ENCODE assay signal across 1 cellular context in the genomic region with DNA sequence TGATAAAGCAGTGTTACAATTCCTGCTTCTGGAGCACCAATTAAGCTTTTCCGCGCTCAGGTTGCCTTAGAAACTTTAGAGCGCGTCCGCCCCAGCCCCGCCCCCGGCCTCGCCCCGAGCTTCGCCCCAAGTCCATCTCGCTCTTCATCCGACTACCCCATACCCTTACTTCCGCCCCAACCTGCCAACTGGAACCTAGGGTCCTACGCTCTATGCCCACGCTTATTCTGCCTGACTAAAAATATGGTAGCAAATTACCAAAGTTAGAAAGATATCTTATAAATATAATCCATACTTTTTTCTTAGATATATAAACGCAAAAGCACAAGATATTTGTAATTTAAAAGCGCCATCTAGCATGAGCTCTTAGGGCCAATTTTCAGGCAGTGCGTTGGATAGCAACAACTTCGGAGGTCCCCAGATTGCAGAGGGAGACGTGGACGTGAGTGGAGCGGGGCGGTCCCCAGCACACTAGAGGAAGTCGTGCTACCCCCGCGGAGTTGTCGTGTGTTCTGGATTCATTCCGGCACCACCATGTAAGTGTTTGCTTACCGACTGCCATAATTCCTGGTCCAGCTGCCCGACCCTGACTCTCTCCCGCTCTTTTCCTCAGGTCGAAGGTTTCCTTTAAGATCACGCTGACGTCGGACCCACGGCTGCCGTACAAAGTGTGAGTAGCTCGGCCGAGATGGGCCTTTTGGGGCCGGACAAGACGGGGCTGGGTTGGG.
TF ChIP-seq lines count a peak whose summit lies in the region.

A gene (plus strand): TSS at position 466 of the 728 bp plus-strand sequence. CDS start 69 bp downstream, at position 535.

TF ChIP-seq in H1, 55 proteins besides CTCF, POLR2A, EP300 and RAD21:
- TF ChIP-seq, protein P1, sequence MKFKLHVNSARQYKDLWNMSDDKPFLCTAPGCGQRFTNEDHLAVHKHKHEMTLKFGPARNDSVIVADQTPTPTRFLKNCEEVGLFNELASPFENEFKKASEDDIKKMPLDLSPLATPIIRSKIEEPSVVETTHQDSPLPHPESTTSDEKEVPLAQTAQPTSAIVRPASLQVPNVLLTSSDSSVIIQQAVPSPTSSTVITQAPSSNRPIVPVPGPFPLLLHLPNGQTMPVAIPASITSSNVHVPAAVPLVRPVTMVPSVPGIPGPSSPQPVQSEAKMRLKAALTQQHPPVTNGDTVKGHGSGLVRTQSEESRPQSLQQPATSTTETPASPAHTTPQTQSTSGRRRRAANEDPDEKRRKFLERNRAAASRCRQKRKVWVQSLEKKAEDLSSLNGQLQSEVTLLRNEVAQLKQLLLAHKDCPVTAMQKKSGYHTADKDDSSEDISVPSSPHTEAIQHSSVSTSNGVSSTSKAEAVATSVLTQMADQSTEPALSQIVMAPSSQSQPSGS (IDR thresholded peaks at IDR 0.05; ENCODE audit: low read length): no peak
- TF ChIP-seq EZH2 (IDR thresholded peaks at IDR 0.05; ENCODE audit: low read depth, low read length, severe bottlenecking) (no peak), CHD1 (IDR thresholded peaks at IDR 0.05; ENCODE audit: low read depth, low read length) (no peak), CBX8 (IDR thresholded peaks at IDR 0.05; ENCODE audit: borderline replicate concordance, low read depth, low read length) (no peak), FOSL1 (IDR thresholded peaks at IDR 0.05; ENCODE audit: insufficient read depth, low read depth, low read length) (no peak), TAF1 (IDR thresholded peaks at IDR 0.05; ENCODE audit: low read depth, low read length) (peak; percentile 65), GTF2F1 (IDR thresholded peaks at IDR 0.05; ENCODE audit: borderline replicate concordance, low read depth, low read length) (no peak), CTBP2 (IDR thresholded peaks at IDR 0.05; ENCODE audit: borderline replicate concordance, insufficient read depth, insufficient read length, low read length) (no peak), TAF7 (optimal IDR thresholded peaks at IDR 0.05; ENCODE audit: borderline replicate concordance, low read depth, low read length) (no peak), HDAC6 (IDR thresholded peaks at IDR 0.05; ENCODE audit: low read depth, low read length) (no peak), POLR2AphosphoS5 (IDR thresholded peaks at IDR 0.05; ENCODE audit: low read depth, low read length) (peak; percentile 54; the same call in 1 of the 2 replicates), NRF1 (IDR thresholded peaks at IDR 0.05; ENCODE audit: low read depth, low read length) (no peak), RBBP5 (IDR thresholded peaks at IDR 0.05; ENCODE audit: borderline replicate concordance, low read depth, low read length) (peak; percentile 52; the same call in 1 of the 2 replicates), RFX5 (IDR thresholded peaks at IDR 0.05; ENCODE audit: borderline replicate concordance, low read depth, low read length) (no peak), SIRT6 (IDR thresholded peaks at IDR 0.05; ENCODE audit: low read length) (no peak), BACH1 (IDR thresholded peaks at IDR 0.05; ENCODE audit: low read length) (peak; percentile 32; the same call in 1 of the 2 replicates), SP2 (IDR thresholded peaks at IDR 0.05; ENCODE audit: low read length) (no peak), KDM1A (IDR thresholded peaks at IDR 0.05; ENCODE audit: borderline replicate concordance, low read length) (no peak), EGR1 (IDR thresholded peaks at IDR 0.05; ENCODE audit: borderline replicate concordance, low read depth, low read length) (no peak), SIN3A (conservative IDR thresholded peaks at IDR 0.05 in 1 of 2, IDR thresholded peaks at IDR 0.05 in 1 of 2; ENCODE audit: low read depth in 1 of 2, low read length in 2 of 2) (peak in 1 of 2 experiments; percentile 76; a peak in 2 of 4 replicates), SP1 (IDR thresholded peaks at IDR 0.05; ENCODE audit: low read depth, low read length) (no peak), KDM4A (IDR thresholded peaks at IDR 0.05; ENCODE audit: low read depth, low read length, severe bottlenecking) (peak; percentile 48), HDAC2 (IDR thresholded peaks at IDR 0.05; ENCODE audit: borderline replicate concordance in 1 of 2, low read depth in 2 of 2, low read length in 2 of 2) (peak; percentile 75 to 80; a peak in 3 of 4 replicates), JUND (IDR thresholded peaks at IDR 0.05; ENCODE audit: low read length) (no peak), CEBPB (IDR thresholded peaks at IDR 0.05; ENCODE audit: low read depth, low read length) (no peak), CHD2 (IDR thresholded peaks at IDR 0.05; ENCODE audit: low read length) (no peak), TBP (IDR thresholded peaks at IDR 0.05; ENCODE audit: low read depth, low read length) (no peak), NANOG (IDR thresholded peaks at IDR 0.05; ENCODE audit: insufficient read depth, low read depth, low read length, poor library complexity, severe bottlenecking) (no peak), BCL11A (IDR thresholded peaks at IDR 0.05; ENCODE audit: low read depth in 2 of 2, low read length in 2 of 2) (no peak), SAP30 (IDR thresholded peaks at IDR 0.05; ENCODE audit: insufficient read depth, insufficient replicate concordance, low read length) (peak; percentile 20), JUN (IDR thresholded peaks at IDR 0.05; ENCODE audit: low read depth, low read length) (no peak), KDM5A (IDR thresholded peaks at IDR 0.05; ENCODE audit: low read length) (peak; percentile 58; the same call in 1 of the 2 replicates), SP4 (IDR thresholded peaks at IDR 0.05; ENCODE audit: low read length) (peak; percentile 99), BRCA1 (IDR thresholded peaks at IDR 0.05; ENCODE audit: low read depth, low read length) (no peak), CBX5 (IDR thresholded peaks at IDR 0.05; ENCODE audit: low read depth, low read length) (no peak), MAFK (IDR thresholded peaks at IDR 0.05; ENCODE audit: low read depth, low read length) (no peak), TEAD4 (IDR thresholded peaks at IDR 0.05; ENCODE audit: low read depth, low read length) (no peak), GABPA (IDR thresholded peaks at IDR 0.05; ENCODE audit: borderline replicate concordance, insufficient read depth, low read length) (no peak), RNF2 (IDR thresholded peaks at IDR 0.05; ENCODE audit: borderline replicate concordance, low read depth, low read length, missing control alignments, poor library complexity, severe bottlenecking) (no peak), SRF (IDR thresholded peaks at IDR 0.05; ENCODE audit: low read depth, low read length) (no peak), YY1 (IDR thresholded peaks at IDR 0.05; ENCODE audit: low read depth, low read length) (no peak), SIX5 (IDR thresholded peaks at IDR 0.05; ENCODE audit: low read depth, low read length) (no peak), ASH2L (IDR thresholded peaks at IDR 0.05; ENCODE audit: low read length) (peak; percentile 81), TCF12 (IDR thresholded peaks at IDR 0.05; ENCODE audit: low read depth, low read length) (no peak), ZNF274 (IDR thresholded peaks at IDR 0.05; ENCODE audit: borderline replicate concordance, extremely low read depth, low read length) (no peak), PHF8 (conservative IDR thresholded peaks at IDR 0.05; ENCODE audit: low read depth, low read length) (peak; percentile 61; the same call in 1 of the 2 replicates), CREB1 (IDR thresholded peaks at IDR 0.05) (no peak), SUZ12 (IDR thresholded peaks at IDR 0.05; ENCODE audit: low read length) (no peak), POU5F1 (IDR thresholded peaks at IDR 0.05; ENCODE audit: low read depth, low read length) (no peak), RXRA (IDR thresholded peaks at IDR 0.05; ENCODE audit: insufficient read depth, low read depth, low read length) (no peak)
- TF ChIP-seq, protein P2, sequence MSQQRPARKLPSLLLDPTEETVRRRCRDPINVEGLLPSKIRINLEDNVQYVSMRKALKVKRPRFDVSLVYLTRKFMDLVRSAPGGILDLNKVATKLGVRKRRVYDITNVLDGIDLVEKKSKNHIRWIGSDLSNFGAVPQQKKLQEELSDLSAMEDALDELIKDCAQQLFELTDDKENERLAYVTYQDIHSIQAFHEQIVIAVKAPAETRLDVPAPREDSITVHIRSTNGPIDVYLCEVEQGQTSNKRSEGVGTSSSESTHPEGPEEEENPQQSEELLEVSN (IDR thresholded peaks at IDR 0.05): peak; percentile 42; the same call in 1 of the 2 replicates
- TF ChIP-seq, protein P3, sequence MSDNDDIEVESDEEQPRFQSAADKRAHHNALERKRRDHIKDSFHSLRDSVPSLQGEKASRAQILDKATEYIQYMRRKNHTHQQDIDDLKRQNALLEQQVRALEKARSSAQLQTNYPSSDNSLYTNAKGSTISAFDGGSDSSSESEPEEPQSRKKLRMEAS (IDR thresholded peaks at IDR 0.05): no peak
- TF ChIP-seq, protein P4, sequence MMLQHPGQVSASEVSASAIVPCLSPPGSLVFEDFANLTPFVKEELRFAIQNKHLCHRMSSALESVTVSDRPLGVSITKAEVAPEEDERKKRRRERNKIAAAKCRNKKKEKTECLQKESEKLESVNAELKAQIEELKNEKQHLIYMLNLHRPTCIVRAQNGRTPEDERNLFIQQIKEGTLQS (IDR thresholded peaks at IDR 0.05; ENCODE audit: insufficient read depth, low read depth, low read length): no peak
- TF ChIP-seq, protein P5, sequence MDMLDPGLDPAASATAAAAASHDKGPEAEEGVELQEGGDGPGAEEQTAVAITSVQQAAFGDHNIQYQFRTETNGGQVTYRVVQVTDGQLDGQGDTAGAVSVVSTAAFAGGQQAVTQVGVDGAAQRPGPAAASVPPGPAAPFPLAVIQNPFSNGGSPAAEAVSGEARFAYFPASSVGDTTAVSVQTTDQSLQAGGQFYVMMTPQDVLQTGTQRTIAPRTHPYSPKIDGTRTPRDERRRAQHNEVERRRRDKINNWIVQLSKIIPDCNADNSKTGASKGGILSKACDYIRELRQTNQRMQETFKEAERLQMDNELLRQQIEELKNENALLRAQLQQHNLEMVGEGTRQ (IDR thresholded peaks at IDR 0.05; ENCODE audit: low read length): no peak
- TF ChIP-seq, protein P6, sequence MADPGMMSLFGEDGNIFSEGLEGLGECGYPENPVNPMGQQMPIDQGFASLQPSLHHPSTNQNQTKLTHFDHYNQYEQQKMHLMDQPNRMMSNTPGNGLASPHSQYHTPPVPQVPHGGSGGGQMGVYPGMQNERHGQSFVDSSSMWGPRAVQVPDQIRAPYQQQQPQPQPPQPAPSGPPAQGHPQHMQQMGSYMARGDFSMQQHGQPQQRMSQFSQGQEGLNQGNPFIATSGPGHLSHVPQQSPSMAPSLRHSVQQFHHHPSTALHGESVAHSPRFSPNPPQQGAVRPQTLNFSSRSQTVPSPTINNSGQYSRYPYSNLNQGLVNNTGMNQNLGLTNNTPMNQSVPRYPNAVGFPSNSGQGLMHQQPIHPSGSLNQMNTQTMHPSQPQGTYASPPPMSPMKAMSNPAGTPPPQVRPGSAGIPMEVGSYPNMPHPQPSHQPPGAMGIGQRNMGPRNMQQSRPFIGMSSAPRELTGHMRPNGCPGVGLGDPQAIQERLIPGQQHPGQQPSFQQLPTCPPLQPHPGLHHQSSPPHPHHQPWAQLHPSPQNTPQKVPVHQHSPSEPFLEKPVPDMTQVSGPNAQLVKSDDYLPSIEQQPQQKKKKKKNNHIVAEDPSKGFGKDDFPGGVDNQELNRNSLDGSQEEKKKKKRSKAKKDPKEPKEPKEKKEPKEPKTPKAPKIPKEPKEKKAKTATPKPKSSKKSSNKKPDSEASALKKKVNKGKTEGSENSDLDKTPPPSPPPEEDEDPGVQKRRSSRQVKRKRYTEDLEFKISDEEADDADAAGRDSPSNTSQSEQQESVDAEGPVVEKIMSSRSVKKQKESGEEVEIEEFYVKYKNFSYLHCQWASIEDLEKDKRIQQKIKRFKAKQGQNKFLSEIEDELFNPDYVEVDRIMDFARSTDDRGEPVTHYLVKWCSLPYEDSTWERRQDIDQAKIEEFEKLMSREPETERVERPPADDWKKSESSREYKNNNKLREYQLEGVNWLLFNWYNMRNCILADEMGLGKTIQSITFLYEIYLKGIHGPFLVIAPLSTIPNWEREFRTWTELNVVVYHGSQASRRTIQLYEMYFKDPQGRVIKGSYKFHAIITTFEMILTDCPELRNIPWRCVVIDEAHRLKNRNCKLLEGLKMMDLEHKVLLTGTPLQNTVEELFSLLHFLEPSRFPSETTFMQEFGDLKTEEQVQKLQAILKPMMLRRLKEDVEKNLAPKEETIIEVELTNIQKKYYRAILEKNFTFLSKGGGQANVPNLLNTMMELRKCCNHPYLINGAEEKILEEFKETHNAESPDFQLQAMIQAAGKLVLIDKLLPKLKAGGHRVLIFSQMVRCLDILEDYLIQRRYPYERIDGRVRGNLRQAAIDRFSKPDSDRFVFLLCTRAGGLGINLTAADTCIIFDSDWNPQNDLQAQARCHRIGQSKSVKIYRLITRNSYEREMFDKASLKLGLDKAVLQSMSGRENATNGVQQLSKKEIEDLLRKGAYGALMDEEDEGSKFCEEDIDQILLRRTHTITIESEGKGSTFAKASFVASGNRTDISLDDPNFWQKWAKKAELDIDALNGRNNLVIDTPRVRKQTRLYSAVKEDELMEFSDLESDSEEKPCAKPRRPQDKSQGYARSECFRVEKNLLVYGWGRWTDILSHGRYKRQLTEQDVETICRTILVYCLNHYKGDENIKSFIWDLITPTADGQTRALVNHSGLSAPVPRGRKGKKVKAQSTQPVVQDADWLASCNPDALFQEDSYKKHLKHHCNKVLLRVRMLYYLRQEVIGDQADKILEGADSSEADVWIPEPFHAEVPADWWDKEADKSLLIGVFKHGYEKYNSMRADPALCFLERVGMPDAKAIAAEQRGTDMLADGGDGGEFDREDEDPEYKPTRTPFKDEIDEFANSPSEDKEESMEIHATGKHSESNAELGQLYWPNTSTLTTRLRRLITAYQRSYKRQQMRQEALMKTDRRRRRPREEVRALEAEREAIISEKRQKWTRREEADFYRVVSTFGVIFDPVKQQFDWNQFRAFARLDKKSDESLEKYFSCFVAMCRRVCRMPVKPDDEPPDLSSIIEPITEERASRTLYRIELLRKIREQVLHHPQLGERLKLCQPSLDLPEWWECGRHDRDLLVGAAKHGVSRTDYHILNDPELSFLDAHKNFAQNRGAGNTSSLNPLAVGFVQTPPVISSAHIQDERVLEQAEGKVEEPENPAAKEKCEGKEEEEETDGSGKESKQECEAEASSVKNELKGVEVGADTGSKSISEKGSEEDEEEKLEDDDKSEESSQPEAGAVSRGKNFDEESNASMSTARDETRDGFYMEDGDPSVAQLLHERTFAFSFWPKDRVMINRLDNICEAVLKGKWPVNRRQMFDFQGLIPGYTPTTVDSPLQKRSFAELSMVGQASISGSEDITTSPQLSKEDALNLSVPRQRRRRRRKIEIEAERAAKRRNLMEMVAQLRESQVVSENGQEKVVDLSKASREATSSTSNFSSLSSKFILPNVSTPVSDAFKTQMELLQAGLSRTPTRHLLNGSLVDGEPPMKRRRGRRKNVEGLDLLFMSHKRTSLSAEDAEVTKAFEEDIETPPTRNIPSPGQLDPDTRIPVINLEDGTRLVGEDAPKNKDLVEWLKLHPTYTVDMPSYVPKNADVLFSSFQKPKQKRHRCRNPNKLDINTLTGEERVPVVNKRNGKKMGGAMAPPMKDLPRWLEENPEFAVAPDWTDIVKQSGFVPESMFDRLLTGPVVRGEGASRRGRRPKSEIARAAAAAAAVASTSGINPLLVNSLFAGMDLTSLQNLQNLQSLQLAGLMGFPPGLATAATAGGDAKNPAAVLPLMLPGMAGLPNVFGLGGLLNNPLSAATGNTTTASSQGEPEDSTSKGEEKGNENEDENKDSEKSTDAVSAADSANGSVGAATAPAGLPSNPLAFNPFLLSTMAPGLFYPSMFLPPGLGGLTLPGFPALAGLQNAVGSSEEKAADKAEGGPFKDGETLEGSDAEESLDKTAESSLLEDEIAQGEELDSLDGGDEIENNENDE (IDR thresholded peaks at IDR 0.05; ENCODE audit: insufficient replicate concordance, low read length): no peak
